Comparison of ENCODE assay signal across 8 cellular contexts in genomic region chr11:46119352-46120216, GRCh38. TPM values are rescaled to one million over a fixed set of nuclear protein-coding genes. Genes with fewer than 3 reads are reported as not detected.
DNase-seq lines count a peak whose midpoint lies in the region; ATAC-seq and TF ChIP-seq lines count a peak whose summit lies in the region.

No MANE protein-coding gene starts in this region.

- POLR2A ChIA-PET in activated B cell treated with CpG ODN at 0.5 μM for 24 hours (lab: Charles Lee) = interaction anchor here (0.6 to 1.6 kb wide), 13 partner anchors 23 to 1489 kb away, joined by 3 to 9 read pairs (median 4); partner anchors contain the start of gene CRY2

- H3K9me3 Mint-ChIP-seq in activated B cell treated with CpG ODN at 0.5 μM for 24 hours = no peaks in the 10 kb centered on the region

- peak; percentile 25 for ATAC-seq in GM19463 (IDR thresholded peaks at IDR 0.05; ENCODE audit: unreplicated experiment)
- ATAC-seq in activated B cell treated with CpG ODN at 0.5 μM for 24 hours (ENCODE audit: low read depth) = peak; percentile 32
- peak; percentile 4 for ATAC-seq in left lobe of liver

- peak overlapping the region; percentile 73 for H3K4me3 ChIP-seq in choroid plexus epithelial cell (ENCODE audit: low read depth, low read length)

- H3K27ac Mint-ChIP-seq in activated B cell treated with CpG ODN at 0.5 μM for 24 hours = peak overlapping the region; percentile 99

- peaks cover 12% of the 10 kb centered on the region for H3K36me3 Mint-ChIP-seq in activated B cell treated with CpG ODN at 0.5 μM for 24 hours (ENCODE audit: low read depth)

- peaks cover 52% of the 10 kb centered on the region for H3K4me1 Mint-ChIP-seq in activated B cell treated with CpG ODN at 0.5 μM for 24 hours

- TF ChIP-seq CTCF in activated B cell treated with CpG ODN at 0.5 μM for 24 hours (IDR thresholded peaks at IDR 0.05) (no peak), choroid plexus epithelial cell (conservative IDR thresholded peaks at IDR 0.05; ENCODE audit: low read depth, low read length) (no peak)

- intact Hi-C loops in activated B cell treated with CpG ODN at 0.5 μM for 24 hours (cut with micrococcal nuclease) = loop anchor here (2.0 to 10.0 kb wide), 8 partner anchors 19 to 497 kb away; partner anchors contain the start of genes ATG13, DGKZ, HARBI1 and PEX16

- CTCF ChIA-PET in activated B cell treated with CpG ODN at 0.5 μM for 24 hours (lab: Charles Lee) = no interaction called here

- H3K4me3 Mint-ChIP-seq in activated B cell treated with CpG ODN at 0.5 μM for 24 hours = peak overlapping the region; percentile 99

- peak; percentile 56 for DNase-seq in Ammon's horn (ENCODE audit: low spot score)
- DNase-seq in NCI-H146 treated with DMSO at 0.1 percent for 48 hours (lab: John Stamatoyannopoulos, UW; ENCODE audit: unreplicated experiment) = peak; percentile 18
- peak; percentile 52 for DNase-seq in activated B cell treated with CpG ODN at 0.5 μM for 24 hours
- peak; percentile 89 for DNase-seq in choroid plexus epithelial cell (ENCODE audit: low read depth)
- DNase-seq in left lobe of liver (ENCODE audit: low spot score) = peak; percentile 59
- peak; percentile 34 for DNase-seq in stimulated activated CD4-positive, alpha-beta T cell treated with anti-CD3 and anti-CD28 coated beads, Interleukin-2, amount 100 ng/mL, for 4 hours (ENCODE audit: low read depth)
- no peak for DNase-seq in NCI-H774 (lab: John Stamatoyannopoulos, UW)

- H3K27me3 Mint-ChIP-seq in activated B cell treated with CpG ODN at 0.5 μM for 24 hours = no peaks in the 10 kb centered on the region

RNA-seq across cellular contexts. Expression of gene PHF21A, which starts 1.7 kb away (rescaled TPM):
- total RNA-seq in activated B cell treated with CpG ODN at 0.5 μM for 24 hours = 63.2 and 71.0 TPM in 2 replicates
- total RNA-seq in left lobe of liver = 8.2 TPM
